In the genomic region with DNA sequence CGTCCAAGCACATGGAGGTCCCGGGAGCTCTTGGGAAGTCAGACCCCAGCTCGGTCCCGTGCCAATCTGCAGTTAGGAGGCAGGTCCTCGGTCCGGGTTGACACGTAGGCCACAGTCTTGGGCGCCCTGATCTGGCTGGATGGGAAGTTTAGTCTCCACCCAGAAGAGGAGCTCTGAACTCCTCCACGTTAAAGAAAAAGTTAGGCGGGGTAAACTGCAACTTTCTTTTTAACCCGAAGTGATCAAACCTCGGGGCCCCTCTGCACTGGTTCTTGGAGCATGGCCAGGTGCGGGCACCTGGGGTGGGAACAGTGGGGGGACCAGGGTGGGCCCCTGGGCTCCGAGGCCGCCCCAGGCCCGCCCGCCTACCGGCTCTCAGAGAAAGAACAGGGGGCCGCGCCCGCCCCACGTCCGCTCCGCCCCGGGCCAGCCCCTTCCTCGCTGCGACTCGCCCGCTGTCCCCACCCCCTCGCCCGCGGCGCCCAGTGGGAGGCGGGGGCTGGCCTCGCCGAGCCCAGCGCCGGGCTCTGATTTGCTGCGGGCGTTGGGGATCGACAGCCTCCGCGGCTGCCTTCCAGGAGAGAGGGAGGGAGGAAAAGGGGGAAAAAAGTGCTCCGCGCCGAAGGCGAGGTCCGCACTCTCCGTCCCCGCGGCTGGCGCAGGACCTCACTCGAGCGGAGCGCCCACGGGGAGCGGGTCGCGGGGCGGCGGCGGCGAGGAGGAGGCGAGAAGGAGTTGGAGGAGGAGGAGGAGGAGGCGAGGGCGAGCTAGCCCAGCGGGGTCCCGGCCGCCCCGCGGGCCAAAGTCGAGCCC, we compare ENCODE assay signal across 1 cellular context.
TF ChIP-seq lines count a peak whose summit lies in the region.

A gene (plus strand): TSS at position 631 of the 813 bp plus-strand sequence. CDS start 385 bp downstream, outside the sequence.

TF ChIP-seq in HepG2, 621 proteins besides CTCF, POLR2A, EP300 and RAD21 (continued from another document):
- TF ChIP-seq, protein P1, sequence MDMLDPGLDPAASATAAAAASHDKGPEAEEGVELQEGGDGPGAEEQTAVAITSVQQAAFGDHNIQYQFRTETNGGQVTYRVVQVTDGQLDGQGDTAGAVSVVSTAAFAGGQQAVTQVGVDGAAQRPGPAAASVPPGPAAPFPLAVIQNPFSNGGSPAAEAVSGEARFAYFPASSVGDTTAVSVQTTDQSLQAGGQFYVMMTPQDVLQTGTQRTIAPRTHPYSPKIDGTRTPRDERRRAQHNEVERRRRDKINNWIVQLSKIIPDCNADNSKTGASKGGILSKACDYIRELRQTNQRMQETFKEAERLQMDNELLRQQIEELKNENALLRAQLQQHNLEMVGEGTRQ (IDR thresholded peaks at IDR 0.05; ENCODE audit: low read depth, low read length): no peak
- TF ChIP-seq, protein P1 (CRISPR knock-in tag; IDR thresholded peaks at IDR 0.05; ENCODE audit: borderline replicate concordance): no peak
- TF ChIP-seq ZNF775 (CRISPR knock-in tag; IDR thresholded peaks at IDR 0.05; ENCODE audit: borderline replicate concordance): no peak
- TF ChIP-seq NFYC (CRISPR knock-in tag; IDR thresholded peaks at IDR 0.05): 0 out of 2 replicates have a peak, but pooled peaks have one; percentile 46
- TF ChIP-seq SP2 (CRISPR knock-in tag; IDR thresholded peaks at IDR 0.05): 0 out of 2 replicates have a peak, but pooled peaks have one; percentile 18
- no peak for TF ChIP-seq ZNF44 (CRISPR knock-in tag; IDR thresholded peaks at IDR 0.05)
